8 cellular contexts compared by ENCODE assay signal in the genomic region with DNA sequence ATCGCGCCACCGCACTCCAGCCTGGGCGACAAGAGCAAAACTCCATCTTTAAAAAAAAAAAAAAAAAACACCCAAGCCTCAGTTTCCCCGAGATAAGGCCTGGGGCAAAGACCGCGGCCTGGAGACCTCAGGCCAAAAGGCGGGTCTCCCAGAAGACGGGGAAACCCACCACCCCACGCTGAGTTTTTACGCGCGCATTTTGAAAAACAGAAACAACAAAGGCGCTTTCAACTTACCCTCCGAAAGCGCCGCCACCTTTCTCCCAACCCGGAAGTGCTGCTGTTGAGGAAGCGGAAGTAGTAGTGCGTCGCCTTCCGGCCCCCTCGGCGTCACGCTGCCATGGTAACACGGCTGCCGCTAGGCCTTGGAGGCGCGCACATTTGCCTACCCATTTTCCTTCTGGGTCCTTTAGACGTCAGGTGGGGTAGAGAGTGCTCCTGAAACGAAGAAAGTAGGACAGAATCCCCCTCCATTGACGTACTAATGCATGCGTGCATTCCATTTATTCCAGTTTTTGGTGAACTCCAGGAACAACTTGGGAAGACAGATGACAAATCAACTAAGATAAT. TPM values are rescaled to one million over a fixed set of nuclear protein-coding genes. Genes with fewer than 3 reads are reported as not detected.
A peak's percentile ranks its signal among the peaks of the same experiment; 100 is the strongest.
DNase-seq lines count a peak whose midpoint lies in the region; ATAC-seq and TF ChIP-seq lines count a peak whose summit lies in the region.

A gene with protein sequence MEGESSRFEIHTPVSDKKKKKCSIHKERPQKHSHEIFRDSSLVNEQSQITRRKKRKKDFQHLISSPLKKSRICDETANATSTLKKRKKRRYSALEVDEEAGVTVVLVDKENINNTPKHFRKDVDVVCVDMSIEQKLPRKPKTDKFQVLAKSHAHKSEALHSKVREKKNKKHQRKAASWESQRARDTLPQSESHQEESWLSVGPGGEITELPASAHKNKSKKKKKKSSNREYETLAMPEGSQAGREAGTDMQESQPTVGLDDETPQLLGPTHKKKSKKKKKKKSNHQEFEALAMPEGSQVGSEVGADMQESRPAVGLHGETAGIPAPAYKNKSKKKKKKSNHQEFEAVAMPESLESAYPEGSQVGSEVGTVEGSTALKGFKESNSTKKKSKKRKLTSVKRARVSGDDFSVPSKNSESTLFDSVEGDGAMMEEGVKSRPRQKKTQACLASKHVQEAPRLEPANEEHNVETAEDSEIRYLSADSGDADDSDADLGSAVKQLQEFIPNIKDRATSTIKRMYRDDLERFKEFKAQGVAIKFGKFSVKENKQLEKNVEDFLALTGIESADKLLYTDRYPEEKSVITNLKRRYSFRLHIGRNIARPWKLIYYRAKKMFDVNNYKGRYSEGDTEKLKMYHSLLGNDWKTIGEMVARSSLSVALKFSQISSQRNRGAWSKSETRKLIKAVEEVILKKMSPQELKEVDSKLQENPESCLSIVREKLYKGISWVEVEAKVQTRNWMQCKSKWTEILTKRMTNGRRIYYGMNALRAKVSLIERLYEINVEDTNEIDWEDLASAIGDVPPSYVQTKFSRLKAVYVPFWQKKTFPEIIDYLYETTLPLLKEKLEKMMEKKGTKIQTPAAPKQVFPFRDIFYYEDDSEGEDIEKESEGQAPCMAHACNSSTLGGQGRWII (minus strand): TSS at position 287 of the 569 bp plus-strand sequence. CDS start 4,019 bp downstream, outside the sequence.

- H3K4me1 Mint-ChIP-seq in T-helper 2 cell treated with Interferon-gamma antibody and Interleukin-4, amounts not matched to agents 5 μg/mL and 100 μg/mL, for 36 hours (ENCODE audit: low read depth) = peaks cover 35% of the 10 kb centered on the region

- H3K36me3 Mint-ChIP-seq in T-helper 2 cell treated with Interferon-gamma antibody and Interleukin-4, amounts not matched to agents 5 μg/mL and 100 μg/mL, for 36 hours (ENCODE audit: low read depth) = peaks cover 29% of the 10 kb centered on the region

- H3K9me3 Mint-ChIP-seq in T-helper 2 cell treated with Interferon-gamma antibody and Interleukin-4, amounts not matched to agents 5 μg/mL and 100 μg/mL, for 36 hours = no peaks in the 10 kb centered on the region

- intact Hi-C loops in ascending aorta (cut with DNase I) = loop anchor here (1.0 to 5.0 kb wide), 2 partner anchors 51 to 471 kb away; a partner anchor contains a TSS
- intact Hi-C loops in uterus (cut with DNase I; ENCODE audit: low total_unique reads) = no loop called here

- no peak within 1 kb of the TSS for H3K9ac ChIP-seq in rectal smooth muscle tissue (ENCODE audit: low read length)

- peak within 1 kb of the TSS; percentile 69 to 90 for H3K4me3 ChIP-seq in ascending aorta
- H3K4me3 ChIP-seq in rectal smooth muscle tissue (ENCODE audit: low read length) = peak within 1 kb of the TSS; percentile 86
- peak within 1 kb of the TSS; percentile 53 to 77 for H3K4me3 ChIP-seq in uterus

- DNase-seq in NCI-H2029 treated with DMSO at 0.1 percent for 48 hours (lab: John Stamatoyannopoulos, UW) = peak; percentile 77
- DNase-seq in T-helper 2 cell treated with Interferon-gamma antibody and Interleukin-4, amounts not matched to agents 5 μg/mL and 100 μg/mL, for 36 hours (ENCODE audit: low spot score) = peak; percentile 90
- DNase-seq in ascending aorta (ENCODE audit: low spot score in 2 of 2) = peak; percentile 38 to 94
- peak; percentile 96 for DNase-seq in hepatic stellate cell (ENCODE audit: low spot score)
- DNase-seq in uterus = peak; percentile 87 to 88

- H3K27me3 Mint-ChIP-seq in T-helper 2 cell treated with Interferon-gamma antibody and Interleukin-4, amounts not matched to agents 5 μg/mL and 100 μg/mL, for 36 hours (ENCODE audit: low read depth) = peaks cover 24% of the 10 kb centered on the region

- TF ChIP-seq POLR2A in uterus (IDR thresholded peaks at IDR 0.05) = peak in 1 of 2 donors; percentile 19

- TF ChIP-seq CTCF in ascending aorta (IDR thresholded peaks at IDR 0.05) (no peak), uterus (IDR thresholded peaks at IDR 0.05) (peak in 1 of 4 experiments; percentile 9)

- no peaks in the 10 kb centered on the region for H3K27me3 ChIP-seq in ascending aorta
- H3K27me3 ChIP-seq in rectal smooth muscle tissue (ENCODE audit: control insufficient read depth, insufficient read depth, low read length) = peaks cover 6% of the 10 kb centered on the region
- peaks cover 0 to 7% of the 10 kb centered on the region in 2 donors for H3K27me3 ChIP-seq in uterus

- H3K9me3 ChIP-seq in ascending aorta = no peaks in the 10 kb centered on the region
- no peaks in the 10 kb centered on the region for H3K9me3 ChIP-seq in uterus

- H3K4me3 Mint-ChIP-seq in T-helper 2 cell treated with Interferon-gamma antibody and Interleukin-4, amounts not matched to agents 5 μg/mL and 100 μg/mL, for 36 hours = peak within 1 kb of the TSS; percentile 74

- H3K36me3 ChIP-seq in ascending aorta (peaks cover 4 to 11% of the 10 kb centered on the region in 2 donors), rectal smooth muscle tissue (ENCODE audit: control insufficient read depth, insufficient read depth, low read length) (peaks cover 4% of the 10 kb centered on the region), uterus (no peaks in the 10 kb centered on the region)

- H3K27ac ChIP-seq in ascending aorta (peak within 1 kb of the TSS in 1 of 2 donors; percentile 10), rectal smooth muscle tissue (ENCODE audit: low read depth, low read length) (no peak within 1 kb of the TSS), uterus (peak within 1 kb of the TSS in 1 of 2 donors; percentile 8)

- H3K27ac Mint-ChIP-seq in T-helper 2 cell treated with Interferon-gamma antibody and Interleukin-4, amounts not matched to agents 5 μg/mL and 100 μg/mL, for 36 hours = peak within 1 kb of the TSS; percentile 94

- H3K4me1 ChIP-seq in ascending aorta (peaks cover 14 to 20% of the 10 kb centered on the region in 2 donors), rectal smooth muscle tissue (ENCODE audit: control insufficient read depth, insufficient read depth, low read length) (peaks cover 7% of the 10 kb centered on the region), uterus (peaks cover 0 to 13% of the 10 kb centered on the region in 2 donors)

- ATAC-seq in GM18502 (IDR thresholded peaks at IDR 0.05; ENCODE audit: poor library complexity, unreplicated experiment) (peak; percentile 81), HG03025 (IDR thresholded peaks at IDR 0.05; ENCODE audit: low FRiP score, unreplicated experiment) (peak; percentile 64)

RNA-seq across cellular contexts. Expression of the gene that starts here (rescaled TPM):
- 2.3 TPM for total RNA-seq in ascending aorta
- 10 to 100 TPM in 2 of 4 donors, 1 to 10 TPM in 2; 5.6 to 16.5 (median 10.3) TPM for total RNA-seq in uterus
